In the genomic region with DNA sequence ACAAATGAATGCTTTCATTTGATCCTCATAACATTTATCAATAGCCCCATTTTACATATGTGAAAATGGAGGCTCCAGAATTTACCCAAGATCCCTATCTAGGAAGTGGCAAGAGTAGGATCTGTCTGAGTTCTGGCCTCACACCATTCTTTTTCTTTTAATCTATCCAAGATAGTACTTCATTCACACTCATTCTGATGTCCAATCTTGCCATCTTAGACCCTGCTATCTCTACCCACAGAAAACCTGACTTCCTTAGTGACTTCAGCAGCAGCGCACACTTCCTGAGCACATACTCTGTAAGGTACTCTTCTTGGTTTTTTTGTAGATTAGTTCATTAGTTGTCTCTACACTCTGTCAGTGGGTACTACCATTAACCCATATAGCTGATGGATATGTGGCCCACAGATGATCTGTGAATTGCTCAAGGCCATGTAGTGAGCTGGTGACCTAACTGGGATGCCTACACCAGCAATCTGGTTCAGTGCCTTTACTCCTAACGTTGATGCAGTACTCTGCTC, we compare ENCODE assay signal across 1 cellular context.
TF ChIP-seq lines count a peak whose summit lies in the region.

No MANE protein-coding gene starts in this region.

TF ChIP-seq in K562, 482 proteins besides CTCF, POLR2A, EP300 and RAD21 (continued from another document and continues in another):
- TF ChIP-seq, protein P1, sequence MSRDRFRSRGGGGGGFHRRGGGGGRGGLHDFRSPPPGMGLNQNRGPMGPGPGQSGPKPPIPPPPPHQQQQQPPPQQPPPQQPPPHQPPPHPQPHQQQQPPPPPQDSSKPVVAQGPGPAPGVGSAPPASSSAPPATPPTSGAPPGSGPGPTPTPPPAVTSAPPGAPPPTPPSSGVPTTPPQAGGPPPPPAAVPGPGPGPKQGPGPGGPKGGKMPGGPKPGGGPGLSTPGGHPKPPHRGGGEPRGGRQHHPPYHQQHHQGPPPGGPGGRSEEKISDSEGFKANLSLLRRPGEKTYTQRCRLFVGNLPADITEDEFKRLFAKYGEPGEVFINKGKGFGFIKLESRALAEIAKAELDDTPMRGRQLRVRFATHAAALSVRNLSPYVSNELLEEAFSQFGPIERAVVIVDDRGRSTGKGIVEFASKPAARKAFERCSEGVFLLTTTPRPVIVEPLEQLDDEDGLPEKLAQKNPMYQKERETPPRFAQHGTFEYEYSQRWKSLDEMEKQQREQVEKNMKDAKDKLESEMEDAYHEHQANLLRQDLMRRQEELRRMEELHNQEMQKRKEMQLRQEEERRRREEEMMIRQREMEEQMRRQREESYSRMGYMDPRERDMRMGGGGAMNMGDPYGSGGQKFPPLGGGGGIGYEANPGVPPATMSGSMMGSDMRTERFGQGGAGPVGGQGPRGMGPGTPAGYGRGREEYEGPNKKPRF (IDR thresholded peaks at IDR 0.05; ENCODE audit: low read depth, low read length) = no peak
- TF ChIP-seq ZNF785 (CRISPR knock-in tag; IDR thresholded peaks at IDR 0.05) = no peak
- TF ChIP-seq ZNF644 (tag; IDR thresholded peaks at IDR 0.05; ENCODE audit: low read depth) = no peak
- no peak for TF ChIP-seq TEAD2 (tag; IDR thresholded peaks at IDR 0.05)
- no peak for TF ChIP-seq ZNF316 (IDR thresholded peaks at IDR 0.05)
- peak; percentile 86 for TF ChIP-seq ADNP (tag; IDR thresholded peaks at IDR 0.05)
- TF ChIP-seq RBM39 (optimal IDR thresholded peaks at IDR 0.05; ENCODE audit: low read depth, low read length) = no peak
- TF ChIP-seq EHMT2 (IDR thresholded peaks at IDR 0.05) = no peak
- TF ChIP-seq TARDBP (IDR thresholded peaks at IDR 0.05) = no peak
- TF ChIP-seq, protein P2, sequence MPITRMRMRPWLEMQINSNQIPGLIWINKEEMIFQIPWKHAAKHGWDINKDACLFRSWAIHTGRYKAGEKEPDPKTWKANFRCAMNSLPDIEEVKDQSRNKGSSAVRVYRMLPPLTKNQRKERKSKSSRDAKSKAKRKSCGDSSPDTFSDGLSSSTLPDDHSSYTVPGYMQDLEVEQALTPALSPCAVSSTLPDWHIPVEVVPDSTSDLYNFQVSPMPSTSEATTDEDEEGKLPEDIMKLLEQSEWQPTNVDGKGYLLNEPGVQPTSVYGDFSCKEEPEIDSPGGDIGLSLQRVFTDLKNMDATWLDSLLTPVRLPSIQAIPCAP (CRISPR knock-in tag; IDR thresholded peaks at IDR 0.05; ENCODE audit: borderline replicate concordance) = no peak
- no peak for TF ChIP-seq NFIX (CRISPR knock-in tag; IDR thresholded peaks at IDR 0.05; ENCODE audit: low read depth)
- no peak for TF ChIP-seq TCF7 (IDR thresholded peaks at IDR 0.05; ENCODE audit: borderline replicate concordance)
- TF ChIP-seq POLR2AphosphoS5 (IDR thresholded peaks at IDR 0.05; ENCODE audit: control insufficient read depth, insufficient read depth, low read depth, low read length) = peak; percentile 36; the same call in 1 of the 2 replicates
- no peak for TF ChIP-seq TGIF2 (CRISPR knock-in tag; IDR thresholded peaks at IDR 0.05)
- TF ChIP-seq RBFOX2 (IDR thresholded peaks at IDR 0.05; ENCODE audit: low read depth, low read length) = no peak
- TF ChIP-seq LEF1 (IDR thresholded peaks at IDR 0.05) = peak; percentile 15; the same call in 1 of the 2 replicates
- TF ChIP-seq ELF4 (CRISPR knock-in tag; IDR thresholded peaks at IDR 0.05) = no peak
- no peak for TF ChIP-seq NR4A1 (CRISPR knock-in tag; IDR thresholded peaks at IDR 0.05)
- peak; percentile 24; the same call in 1 of the 2 replicates for TF ChIP-seq NR4A1 (tag; IDR thresholded peaks at IDR 0.05)
- no peak for TF ChIP-seq PTBP1 (IDR thresholded peaks at IDR 0.05; ENCODE audit: low read depth, low read length)
- no peak for TF ChIP-seq HDAC6 (IDR thresholded peaks at IDR 0.05; ENCODE audit: low read depth, low read length)
- TF ChIP-seq ETV6 (IDR thresholded peaks at IDR 0.05; ENCODE audit: borderline replicate concordance in 1 of 2, low read depth in 2 of 2, low read length in 1 of 2) = no peak
- TF ChIP-seq ETV6 (CRISPR knock-in tag; IDR thresholded peaks at IDR 0.05; ENCODE audit: borderline replicate concordance) = no peak
- TF ChIP-seq, protein P3, sequence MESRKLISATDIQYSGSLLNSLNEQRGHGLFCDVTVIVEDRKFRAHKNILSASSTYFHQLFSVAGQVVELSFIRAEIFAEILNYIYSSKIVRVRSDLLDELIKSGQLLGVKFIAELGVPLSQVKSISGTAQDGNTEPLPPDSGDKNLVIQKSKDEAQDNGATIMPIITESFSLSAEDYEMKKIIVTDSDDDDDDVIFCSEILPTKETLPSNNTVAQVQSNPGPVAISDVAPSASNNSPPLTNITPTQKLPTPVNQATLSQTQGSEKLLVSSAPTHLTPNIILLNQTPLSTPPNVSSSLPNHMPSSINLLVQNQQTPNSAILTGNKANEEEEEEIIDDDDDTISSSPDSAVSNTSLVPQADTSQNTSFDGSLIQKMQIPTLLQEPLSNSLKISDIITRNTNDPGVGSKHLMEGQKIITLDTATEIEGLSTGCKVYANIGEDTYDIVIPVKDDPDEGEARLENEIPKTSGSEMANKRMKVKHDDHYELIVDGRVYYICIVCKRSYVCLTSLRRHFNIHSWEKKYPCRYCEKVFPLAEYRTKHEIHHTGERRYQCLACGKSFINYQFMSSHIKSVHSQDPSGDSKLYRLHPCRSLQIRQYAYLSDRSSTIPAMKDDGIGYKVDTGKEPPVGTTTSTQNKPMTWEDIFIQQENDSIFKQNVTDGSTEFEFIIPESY (CRISPR knock-in tag; IDR thresholded peaks at IDR 0.05) = no peak
- TF ChIP-seq THAP7 (CRISPR knock-in tag; IDR thresholded peaks at IDR 0.05) = 0 out of 2 replicates have a peak, but pooled peaks have one; percentile 51
- TF ChIP-seq ZNF436 (CRISPR knock-in tag; IDR thresholded peaks at IDR 0.05) = no peak
- TF ChIP-seq ZNF589 (CRISPR knock-in tag; IDR thresholded peaks at IDR 0.05; ENCODE audit: low read depth) = peak; percentile 19; the same call in 1 of the 2 replicates
- no peak for TF ChIP-seq TEAD1 (CRISPR knock-in tag; IDR thresholded peaks at IDR 0.05)
- peak; percentile 84 for TF ChIP-seq RBM25 (IDR thresholded peaks at IDR 0.05; ENCODE audit: low read depth, low read length, severe bottlenecking)
- TF ChIP-seq SIN3A (IDR thresholded peaks at IDR 0.05; ENCODE audit: borderline replicate concordance in 2 of 2, control insufficient read depth in 1 of 2, low read depth in 2 of 2, low read length in 2 of 2) = no peak
- peak in 1 of 2 experiments; percentile 59; a peak in 1 of 4 replicates for TF ChIP-seq TBL1XR1 (IDR thresholded peaks at IDR 0.05; ENCODE audit: low read length in 2 of 2)
- no peak for TF ChIP-seq FOXP1 (CRISPR knock-in tag; IDR thresholded peaks at IDR 0.05)
- TF ChIP-seq, protein P4, sequence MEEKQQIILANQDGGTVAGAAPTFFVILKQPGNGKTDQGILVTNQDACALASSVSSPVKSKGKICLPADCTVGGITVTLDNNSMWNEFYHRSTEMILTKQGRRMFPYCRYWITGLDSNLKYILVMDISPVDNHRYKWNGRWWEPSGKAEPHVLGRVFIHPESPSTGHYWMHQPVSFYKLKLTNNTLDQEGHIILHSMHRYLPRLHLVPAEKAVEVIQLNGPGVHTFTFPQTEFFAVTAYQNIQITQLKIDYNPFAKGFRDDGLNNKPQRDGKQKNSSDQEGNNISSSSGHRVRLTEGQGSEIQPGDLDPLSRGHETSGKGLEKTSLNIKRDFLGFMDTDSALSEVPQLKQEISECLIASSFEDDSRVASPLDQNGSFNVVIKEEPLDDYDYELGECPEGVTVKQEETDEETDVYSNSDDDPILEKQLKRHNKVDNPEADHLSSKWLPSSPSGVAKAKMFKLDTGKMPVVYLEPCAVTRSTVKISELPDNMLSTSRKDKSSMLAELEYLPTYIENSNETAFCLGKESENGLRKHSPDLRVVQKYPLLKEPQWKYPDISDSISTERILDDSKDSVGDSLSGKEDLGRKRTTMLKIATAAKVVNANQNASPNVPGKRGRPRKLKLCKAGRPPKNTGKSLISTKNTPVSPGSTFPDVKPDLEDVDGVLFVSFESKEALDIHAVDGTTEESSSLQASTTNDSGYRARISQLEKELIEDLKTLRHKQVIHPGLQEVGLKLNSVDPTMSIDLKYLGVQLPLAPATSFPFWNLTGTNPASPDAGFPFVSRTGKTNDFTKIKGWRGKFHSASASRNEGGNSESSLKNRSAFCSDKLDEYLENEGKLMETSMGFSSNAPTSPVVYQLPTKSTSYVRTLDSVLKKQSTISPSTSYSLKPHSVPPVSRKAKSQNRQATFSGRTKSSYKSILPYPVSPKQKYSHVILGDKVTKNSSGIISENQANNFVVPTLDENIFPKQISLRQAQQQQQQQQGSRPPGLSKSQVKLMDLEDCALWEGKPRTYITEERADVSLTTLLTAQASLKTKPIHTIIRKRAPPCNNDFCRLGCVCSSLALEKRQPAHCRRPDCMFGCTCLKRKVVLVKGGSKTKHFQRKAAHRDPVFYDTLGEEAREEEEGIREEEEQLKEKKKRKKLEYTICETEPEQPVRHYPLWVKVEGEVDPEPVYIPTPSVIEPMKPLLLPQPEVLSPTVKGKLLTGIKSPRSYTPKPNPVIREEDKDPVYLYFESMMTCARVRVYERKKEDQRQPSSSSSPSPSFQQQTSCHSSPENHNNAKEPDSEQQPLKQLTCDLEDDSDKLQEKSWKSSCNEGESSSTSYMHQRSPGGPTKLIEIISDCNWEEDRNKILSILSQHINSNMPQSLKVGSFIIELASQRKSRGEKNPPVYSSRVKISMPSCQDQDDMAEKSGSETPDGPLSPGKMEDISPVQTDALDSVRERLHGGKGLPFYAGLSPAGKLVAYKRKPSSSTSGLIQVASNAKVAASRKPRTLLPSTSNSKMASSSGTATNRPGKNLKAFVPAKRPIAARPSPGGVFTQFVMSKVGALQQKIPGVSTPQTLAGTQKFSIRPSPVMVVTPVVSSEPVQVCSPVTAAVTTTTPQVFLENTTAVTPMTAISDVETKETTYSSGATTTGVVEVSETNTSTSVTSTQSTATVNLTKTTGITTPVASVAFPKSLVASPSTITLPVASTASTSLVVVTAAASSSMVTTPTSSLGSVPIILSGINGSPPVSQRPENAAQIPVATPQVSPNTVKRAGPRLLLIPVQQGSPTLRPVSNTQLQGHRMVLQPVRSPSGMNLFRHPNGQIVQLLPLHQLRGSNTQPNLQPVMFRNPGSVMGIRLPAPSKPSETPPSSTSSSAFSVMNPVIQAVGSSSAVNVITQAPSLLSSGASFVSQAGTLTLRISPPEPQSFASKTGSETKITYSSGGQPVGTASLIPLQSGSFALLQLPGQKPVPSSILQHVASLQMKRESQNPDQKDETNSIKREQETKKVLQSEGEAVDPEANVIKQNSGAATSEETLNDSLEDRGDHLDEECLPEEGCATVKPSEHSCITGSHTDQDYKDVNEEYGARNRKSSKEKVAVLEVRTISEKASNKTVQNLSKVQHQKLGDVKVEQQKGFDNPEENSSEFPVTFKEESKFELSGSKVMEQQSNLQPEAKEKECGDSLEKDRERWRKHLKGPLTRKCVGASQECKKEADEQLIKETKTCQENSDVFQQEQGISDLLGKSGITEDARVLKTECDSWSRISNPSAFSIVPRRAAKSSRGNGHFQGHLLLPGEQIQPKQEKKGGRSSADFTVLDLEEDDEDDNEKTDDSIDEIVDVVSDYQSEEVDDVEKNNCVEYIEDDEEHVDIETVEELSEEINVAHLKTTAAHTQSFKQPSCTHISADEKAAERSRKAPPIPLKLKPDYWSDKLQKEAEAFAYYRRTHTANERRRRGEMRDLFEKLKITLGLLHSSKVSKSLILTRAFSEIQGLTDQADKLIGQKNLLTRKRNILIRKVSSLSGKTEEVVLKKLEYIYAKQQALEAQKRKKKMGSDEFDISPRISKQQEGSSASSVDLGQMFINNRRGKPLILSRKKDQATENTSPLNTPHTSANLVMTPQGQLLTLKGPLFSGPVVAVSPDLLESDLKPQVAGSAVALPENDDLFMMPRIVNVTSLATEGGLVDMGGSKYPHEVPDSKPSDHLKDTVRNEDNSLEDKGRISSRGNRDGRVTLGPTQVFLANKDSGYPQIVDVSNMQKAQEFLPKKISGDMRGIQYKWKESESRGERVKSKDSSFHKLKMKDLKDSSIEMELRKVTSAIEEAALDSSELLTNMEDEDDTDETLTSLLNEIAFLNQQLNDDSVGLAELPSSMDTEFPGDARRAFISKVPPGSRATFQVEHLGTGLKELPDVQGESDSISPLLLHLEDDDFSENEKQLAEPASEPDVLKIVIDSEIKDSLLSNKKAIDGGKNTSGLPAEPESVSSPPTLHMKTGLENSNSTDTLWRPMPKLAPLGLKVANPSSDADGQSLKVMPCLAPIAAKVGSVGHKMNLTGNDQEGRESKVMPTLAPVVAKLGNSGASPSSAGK (IDR thresholded peaks at IDR 0.05) = no peak
- TF ChIP-seq PHTF2 (CRISPR knock-in tag; IDR thresholded peaks at IDR 0.05) = no peak
- TF ChIP-seq HDAC3 (IDR thresholded peaks at IDR 0.05; ENCODE audit: borderline replicate concordance, partially characterized antibody) = peak; percentile 11
- TF ChIP-seq NCOA4 (IDR thresholded peaks at IDR 0.05; ENCODE audit: partially characterized antibody) = no peak
- no peak for TF ChIP-seq ZNF707 (CRISPR knock-in tag; conservative IDR thresholded peaks at IDR 0.05)
- TF ChIP-seq HBP1 (CRISPR knock-in tag; IDR thresholded peaks at IDR 0.05) = no peak
- no peak for TF ChIP-seq SNAPC5 (CRISPR knock-in tag; IDR thresholded peaks at IDR 0.05)
- TF ChIP-seq BDP1 (IDR thresholded peaks at IDR 0.05; ENCODE audit: insufficient read depth, insufficient read length) = no peak
- TF ChIP-seq ARID3B (CRISPR knock-in tag; IDR thresholded peaks at IDR 0.05; ENCODE audit: borderline replicate concordance) = no peak
